In the genomic region with DNA sequence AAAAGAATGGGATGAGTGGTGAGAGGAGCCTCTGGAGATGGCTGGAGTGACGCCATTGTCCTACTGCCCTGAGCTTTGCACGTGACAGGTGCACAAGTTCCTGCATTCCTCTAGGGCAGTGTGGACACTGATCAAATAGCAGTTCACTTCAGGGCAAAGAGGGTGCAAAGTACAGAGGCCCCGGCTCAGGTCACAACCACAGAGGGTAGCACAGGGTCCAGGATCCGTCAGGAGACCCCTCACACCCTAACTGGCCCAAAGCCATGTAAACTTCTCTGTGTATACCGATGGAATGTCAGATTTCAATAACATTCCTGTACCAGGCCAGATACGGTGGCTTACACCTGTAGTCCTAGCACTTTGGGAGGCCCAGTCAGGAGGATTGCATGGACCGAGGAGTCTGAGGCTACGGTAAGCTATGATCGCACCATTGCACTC, we compare ENCODE assay signal across 29 cellular contexts.
"Had no signal": no experiment of that assay in that cellular context is flagged by ENCODE, and none has a peak within 500 bp of the region (broad histone marks: within the 10 kb centered on the region; RNA-seq: fewer than 3 reads in every experiment).

No MANE protein-coding gene starts in this region.

- H3K36me3 ChIP-seq: breast epithelium, esophagus squamous epithelium, heart right ventricle, left ventricle myocardium inferior, pancreas, prostate gland, sigmoid colon, vagina had no signal

- FAIRE-seq: pancreas had no signal

- DNase-seq: activated CD4-positive, alpha-beta T cell treated with anti-CD3 and anti-CD28 coated beads for 36 hours; activated CD4-positive, CD25-positive, alpha-beta regulatory T cell; activated CD8-positive, alpha-beta memory T cell treated with anti-CD3 and anti-CD28 coated beads, Interleukin-2, amount 10 ng/mL, durations not matched to agents 7 days and 5 days; activated CD8-positive, alpha-beta T cell treated with anti-CD3 and anti-CD28 coated beads, Interleukin-2, amount 10 ng/mL, durations not matched to agents 7 days and 5 days; activated naive CD8-positive, alpha-beta T cell treated with anti-CD3 and anti-CD28 coated beads, Interleukin-2, amount 50 U/mL, for 24 hours; activated T-cell treated with anti-CD3 and anti-CD28 coated beads, Interleukin-2, amount 50 U/mL, for 48 hours; amygdala; dermis blood vessel endothelial cell; effector CD4-positive, alpha-beta T cell; esophagus squamous epithelium; foreskin melanocyte; heart right ventricle; kidney glomerular epithelial cell; left ventricle myocardium inferior; naive B cell; nephron progenitor cell; pancreas; retina; sigmoid colon; stimulated activated CD4-positive, alpha-beta T cell treated with anti-CD3 and anti-CD28 coated beads, Interleukin-1b, Interleukin-23, amount 100 ng/mL, for 48 hours; stimulated activated CD4-positive, alpha-beta T cell treated with anti-CD3 and anti-CD28 coated beads, Interleukin-4, amount 100 ng/mL, for 4 hours; stimulated activated CD8-positive, alpha-beta memory T cell treated with anti-CD3 and anti-CD28 coated beads, Interleukin-4, amount 100 ng/mL, for 48 hours; stimulated activated naive CD8-positive, alpha-beta T cell treated with anti-CD3 and anti-CD28 coated beads, Interleukin-15, amount 100 ng/mL, for 72 hours; substantia nigra had no signal

- H3K9me3 ChIP-seq: breast epithelium, esophagus squamous epithelium, heart right ventricle, left ventricle myocardium inferior, pancreas, prostate gland, sigmoid colon, vagina had no signal

- H3K4me2 ChIP-seq: smooth muscle cell had no signal

- H3K4me3 ChIP-seq: breast epithelium, esophagus squamous epithelium, heart right ventricle, left ventricle myocardium inferior, pancreas, prostate gland, sigmoid colon, smooth muscle cell, vagina had no signal

- ATAC-seq: activated CD4-positive, alpha-beta T cell treated with anti-CD3 and anti-CD28 coated beads for 36 hours; activated CD8-positive, alpha-beta memory T cell treated with anti-CD3 and anti-CD28 coated beads, Interleukin-2, amount 10 ng/mL, durations not matched to agents 7 days and 5 days; activated CD8-positive, alpha-beta T cell treated with anti-CD3 and anti-CD28 coated beads, Interleukin-2, amount 10 ng/mL, durations not matched to agents 7 days and 5 days; activated naive CD8-positive, alpha-beta T cell treated with anti-CD3 and anti-CD28 coated beads, Interleukin-2, amount 50 U/mL, for 24 hours; heart right ventricle; stimulated activated memory B cell treated with anti-CD40 and anti-IgM and Interleukin-4, amounts not matched to agents 10 μg/mL and 1 μg/mL and 100 μg/mL, for 72 hours; stimulated activated naive CD8-positive, alpha-beta T cell treated with anti-CD3 and anti-CD28 coated beads, Interleukin-15, amount 100 ng/mL, for 72 hours had no signal

- H3K27me3 ChIP-seq: breast epithelium, pancreas, sigmoid colon, vagina had no signal

- H3K27ac ChIP-seq: breast epithelium, esophagus squamous epithelium, heart right ventricle, left ventricle myocardium inferior, pancreas, prostate gland, sigmoid colon, vagina had no signal

- H3K4me1 ChIP-seq: breast epithelium, esophagus squamous epithelium, heart right ventricle, left ventricle myocardium inferior, pancreas, prostate gland, sigmoid colon, vagina had no signal
